3 cellular contexts compared by ENCODE assay signal in genomic region chr12:27132118-27132517, GRCh38. TPM values are rescaled to one million over a fixed set of nuclear protein-coding genes. Genes with fewer than 3 reads are reported as not detected.
"Had no signal": no experiment of that assay in that cellular context is flagged by ENCODE, and none has a peak within 500 bp of the region (broad histone marks: within the 10 kb centered on the region; RNA-seq: fewer than 3 reads in every experiment).

No MANE protein-coding gene starts in this region.

RNA-seq across cellular contexts. Expression of gene C12orf71, which starts 49.7 kb away (rescaled TPM):
- polyA plus RNA-seq: GM23248, GM23338, H1 had no signal
